1 cellular context compared by ENCODE assay signal in genomic region chr7:84194484-84195260, GRCh38.
A peak's percentile ranks its signal among the peaks of the same experiment; 100 is the strongest.
TF ChIP-seq lines count a peak whose summit lies in the region.

SEMA3A (minus strand) TSS chr7:84194789; CDS start chr7:84194586, 203 bp downstream.

TF ChIP-seq in HEK293, 187 proteins besides CTCF, POLR2A, EP300 and RAD21 (continued from another document and continues in another):
- TF ChIP-seq ZBTB26 (tag by site-specific recombination; optimal IDR thresholded peaks at IDR 0.05) (no peak), ZNF146 (tag by site-specific recombination; IDR thresholded peaks at IDR 0.05) (no peak), ZNF157 (tag by site-specific recombination; IDR thresholded peaks at IDR 0.05) (no peak), ZNF148 (tag by site-specific recombination; IDR thresholded peaks at IDR 0.05; ENCODE audit: borderline replicate concordance) (no peak), ZBTB17 (tag by site-specific recombination; IDR thresholded peaks at IDR 0.05) (peak; percentile 78), ZNF596 (tag by site-specific recombination; IDR thresholded peaks at IDR 0.05) (peak; percentile 99), ZNF398 (tag by site-specific recombination; IDR thresholded peaks at IDR 0.05) (0 out of 2 replicates have a peak, but pooled peaks have one; percentile 17), EGR2 (tag by site-specific recombination; IDR thresholded peaks at IDR 0.05; ENCODE audit: low read depth) (no peak), ZNF423 (tag by site-specific recombination; IDR thresholded peaks at IDR 0.05) (no peak), KLF16 (tag by site-specific recombination; IDR thresholded peaks at IDR 0.05) (0 out of 2 replicates have a peak, but pooled peaks have one; percentile 41), SCRT2 (tag by site-specific recombination; IDR thresholded peaks at IDR 0.05) (peak; percentile 90), ZNF362 (tag by site-specific recombination; IDR thresholded peaks at IDR 0.05) (peak; percentile 97), ZNF416 (tag by site-specific recombination; IDR thresholded peaks at IDR 0.05) (no peak), ZBTB48 (tag by site-specific recombination; IDR thresholded peaks at IDR 0.05) (peak; percentile 66; the same call in 1 of the 2 replicates), ZNF654 (tag by site-specific recombination; IDR thresholded peaks at IDR 0.05; ENCODE audit: low read depth) (no peak), ZFP41 (tag by site-specific recombination; IDR thresholded peaks at IDR 0.05; ENCODE audit: borderline replicate concordance) (no peak), ZNF426 (tag by site-specific recombination; IDR thresholded peaks at IDR 0.05) (no peak), ZBTB11 (tag by site-specific recombination; conservative IDR thresholded peaks at IDR 0.05; ENCODE audit: low read depth) (0 out of 2 replicates have a peak, but pooled peaks have one; percentile 38), ZNF660 (tag by site-specific recombination; IDR thresholded peaks at IDR 0.05) (0 out of 2 replicates have a peak, but pooled peaks have one; percentile 24), TCF7L2 (IDR thresholded peaks at IDR 0.05; ENCODE audit: borderline replicate concordance, low read depth, low read length) (no peak), ZNF514 (tag by site-specific recombination; IDR thresholded peaks at IDR 0.05) (no peak), ZNF112 (tag by site-specific recombination; IDR thresholded peaks at IDR 0.05) (no peak), ZBTB1 (tag by site-specific recombination; IDR thresholded peaks at IDR 0.05) (no peak), ZNF571 (tag by site-specific recombination; IDR thresholded peaks at IDR 0.05) (no peak), ZNF600 (tag by site-specific recombination; IDR thresholded peaks at IDR 0.05) (peak; percentile 38; the same call in 1 of the 2 replicates), ZNF23 (tag by site-specific recombination; IDR thresholded peaks at IDR 0.05; ENCODE audit: borderline replicate concordance) (no peak), ZNF391 (tag by site-specific recombination; IDR thresholded peaks at IDR 0.05; ENCODE audit: borderline replicate concordance, low read depth) (0 out of 2 replicates have a peak, but pooled peaks have one; percentile 24), ZNF449 (tag by site-specific recombination; IDR thresholded peaks at IDR 0.05) (no peak), ZNF76 (tag by site-specific recombination; IDR thresholded peaks at IDR 0.05; ENCODE audit: borderline replicate concordance, low read depth) (0 out of 2 replicates have a peak, but pooled peaks have one; percentile 16), ZBTB10 (tag by site-specific recombination; IDR thresholded peaks at IDR 0.05) (no peak), ZNF501 (tag by site-specific recombination; IDR thresholded peaks at IDR 0.05) (0 out of 2 replicates have a peak, but pooled peaks have one; percentile 10), BCL6B (tag by site-specific recombination; IDR thresholded peaks at IDR 0.05) (no peak), SP7 (tag by site-specific recombination; IDR thresholded peaks at IDR 0.05) (peak; percentile 61), HOXD13 (CRISPR knock-in tag; IDR thresholded peaks at IDR 0.05; ENCODE audit: borderline replicate concordance) (no peak), ZNF776 (tag by site-specific recombination; IDR thresholded peaks at IDR 0.05; ENCODE audit: borderline replicate concordance) (no peak), ZNF585B (tag by site-specific recombination; IDR thresholded peaks at IDR 0.05) (no peak), ZNF623 (tag by site-specific recombination; IDR thresholded peaks at IDR 0.05) (0 out of 2 replicates have a peak, but pooled peaks have one; percentile 20), ZNF843 (tag by site-specific recombination; IDR thresholded peaks at IDR 0.05) (peak; percentile 41; the same call in 1 of the 2 replicates), MZF1 (tag by site-specific recombination; IDR thresholded peaks at IDR 0.05; ENCODE audit: borderline replicate concordance) (peak; percentile 92), ZNF621 (tag by site-specific recombination; IDR thresholded peaks at IDR 0.05) (no peak), ZNF221 (tag by site-specific recombination; IDR thresholded peaks at IDR 0.05; ENCODE audit: borderline replicate concordance) (no peak), ZNF521 (tag by site-specific recombination; IDR thresholded peaks at IDR 0.05) (no peak), ZNF555 (tag by site-specific recombination; conservative IDR thresholded peaks at IDR 0.05) (no peak), ZNF677 (tag by site-specific recombination; IDR thresholded peaks at IDR 0.05) (no peak), ZNF664 (tag by site-specific recombination; IDR thresholded peaks at IDR 0.05) (no peak), ZSCAN16 (tag by site-specific recombination; IDR thresholded peaks at IDR 0.05) (no peak), AEBP2 (tag by site-specific recombination; IDR thresholded peaks at IDR 0.05; ENCODE audit: borderline replicate concordance) (no peak), ZNF2 (tag by site-specific recombination; IDR thresholded peaks at IDR 0.05) (peak; percentile 76; the same call in 1 of the 2 replicates), ZNF549 (tag by site-specific recombination; IDR thresholded peaks at IDR 0.05) (no peak), WT1 (tag by site-specific recombination; IDR thresholded peaks at IDR 0.05) (0 out of 2 replicates have a peak, but pooled peaks have one; percentile 14)
